Comparison of ENCODE assay signal across 17 cellular contexts in genomic region chr2:120992791-120993555, GRCh38.
"Had no signal": no experiment of that assay in that cellular context is flagged by ENCODE, and none has a peak within 500 bp of the region (broad histone marks: within the 10 kb centered on the region; RNA-seq: fewer than 3 reads in every experiment).

No MANE protein-coding gene starts in this region.

- H3K4me3 Mint-ChIP-seq: activated CD8-positive, alpha-beta T cell treated with anti-CD3 and anti-CD28 coated beads, Interleukin-2, amount 10 ng/mL, durations not matched to agents 7 days and 5 days; activated naive CD4-positive, alpha-beta T cell treated with anti-CD3 and anti-CD28 coated beads for 36 hours; activated naive CD8-positive, alpha-beta T cell treated with anti-CD3 and anti-CD28 coated beads, Interleukin-2, amount 50 U/mL, for 24 hours; activated T-helper 1 cell treated with anti-CD3 and anti-CD28 coated beads, Interleukin-12 subunit alpha, Interleukin-12 subunit beta, Interleukin-2, Interleukin-4 antibody, amounts not matched to agents 30 ng/mL and 10 ng/mL and 1 ng/mL, durations not matched to agents 14 hours and 24 hours and 36 hours; memory B cell; natural killer cell; stimulated activated naive CD8-positive, alpha-beta T cell treated with anti-CD3 and anti-CD28 coated beads, Interleukin-15, Interleukin-2, amounts not matched to agents 100 ng/mL and 50 ng/mL, for 24 hours had no signal

- H3K36me3 Mint-ChIP-seq: memory B cell, natural killer cell had no signal

- H3K9me3 Mint-ChIP-seq: activated naive CD4-positive, alpha-beta T cell treated with anti-CD3 and anti-CD28 coated beads for 36 hours; activated naive CD8-positive, alpha-beta T cell treated with anti-CD3 and anti-CD28 coated beads, Interleukin-2, amount 50 U/mL, for 24 hours; activated T-helper 1 cell treated with anti-CD3 and anti-CD28 coated beads, Interleukin-12 subunit alpha, Interleukin-12 subunit beta, Interleukin-2, Interleukin-4 antibody, amounts not matched to agents 30 ng/mL and 10 ng/mL and 1 ng/mL, durations not matched to agents 14 hours and 24 hours and 36 hours; memory B cell; natural killer cell; stimulated activated naive CD8-positive, alpha-beta T cell treated with anti-CD3 and anti-CD28 coated beads, Interleukin-15, Interleukin-2, amounts not matched to agents 100 ng/mL and 50 ng/mL, for 24 hours had no signal

- H3K27me3 ChIP-seq: hepatocyte, neutrophil, upper lobe of right lung had no signal

- DNase-seq: activated CD4-positive, alpha-beta T cell treated with anti-CD3 and anti-CD28 coated beads for 4 hours; activated CD8-positive, alpha-beta T cell treated with anti-CD3 and anti-CD28 coated beads, Interleukin-2, amount 10 ng/mL, durations not matched to agents 7 days and 5 days; activated naive CD4-positive, alpha-beta T cell treated with anti-CD3 and anti-CD28 coated beads for 36 hours; activated naive CD8-positive, alpha-beta T cell treated with anti-CD3 and anti-CD28 coated beads, Interleukin-2, amount 50 U/mL, for 24 hours; cerebellar nuclear complex; erythroblast; left ventricle myocardium inferior; natural killer cell; right cardiac atrium; small intestine; T-helper 2 cell; upper lobe of right lung had no signal

- H3K27ac ChIP-seq: hepatocyte, left ventricle myocardium inferior, neutrophil, upper lobe of right lung had no signal

- H3K4me2 ChIP-seq: hepatocyte had no signal

- ATAC-seq: activated CD8-positive, alpha-beta T cell treated with anti-CD3 and anti-CD28 coated beads, Interleukin-2, amount 10 ng/mL, durations not matched to agents 7 days and 5 days; activated naive CD8-positive, alpha-beta T cell treated with anti-CD3 and anti-CD28 coated beads, Interleukin-2, amount 50 U/mL, for 24 hours; natural killer cell; upper lobe of right lung had no signal

- H3K9me3 ChIP-seq: left ventricle myocardium inferior, neutrophil, upper lobe of right lung had no signal

- H3K27me3 Mint-ChIP-seq: activated naive CD8-positive, alpha-beta T cell treated with anti-CD3 and anti-CD28 coated beads, Interleukin-2, amount 50 U/mL, for 24 hours had no signal

- H3K4me1 ChIP-seq: left ventricle myocardium inferior, upper lobe of right lung had no signal

- H3K27ac Mint-ChIP-seq: activated CD8-positive, alpha-beta T cell treated with anti-CD3 and anti-CD28 coated beads, Interleukin-2, amount 10 ng/mL, durations not matched to agents 7 days and 5 days; activated naive CD4-positive, alpha-beta T cell treated with anti-CD3 and anti-CD28 coated beads for 36 hours; activated naive CD8-positive, alpha-beta T cell treated with anti-CD3 and anti-CD28 coated beads, Interleukin-2, amount 50 U/mL, for 24 hours; activated T-helper 1 cell treated with anti-CD3 and anti-CD28 coated beads, Interleukin-12 subunit alpha, Interleukin-12 subunit beta, Interleukin-2, Interleukin-4 antibody, amounts not matched to agents 30 ng/mL and 10 ng/mL and 1 ng/mL, durations not matched to agents 14 hours and 24 hours and 36 hours; memory B cell; natural killer cell; stimulated activated naive CD8-positive, alpha-beta T cell treated with anti-CD3 and anti-CD28 coated beads, Interleukin-15, Interleukin-2, amounts not matched to agents 100 ng/mL and 50 ng/mL, for 24 hours had no signal

- H3K4me3 ChIP-seq: hepatocyte, left ventricle myocardium inferior, upper lobe of right lung had no signal

- H3K4me1 Mint-ChIP-seq: activated naive CD8-positive, alpha-beta T cell treated with anti-CD3 and anti-CD28 coated beads, Interleukin-2, amount 50 U/mL, for 24 hours; memory B cell; natural killer cell had no signal

- H3K36me3 ChIP-seq: left ventricle myocardium inferior, neutrophil, upper lobe of right lung had no signal
